In genomic region chr12:101697930-101698781, GRCh38 we compare ENCODE assay signal across 8 cellular contexts. TPM values are rescaled to one million over a fixed set of nuclear protein-coding genes. Genes with fewer than 3 reads are reported as not detected.
DNase-seq lines count a peak whose midpoint lies in the region; ATAC-seq, FAIRE-seq and TF ChIP-seq lines count a peak whose summit lies in the region.

No MANE protein-coding gene starts in this region.

- H3K9me3 Mint-ChIP-seq in immature natural killer cell = no peaks in the 10 kb centered on the region

- ATAC-seq in GM19455 (IDR thresholded peaks at IDR 0.05; ENCODE audit: unreplicated experiment) (peak; percentile 41), HG03460 (IDR thresholded peaks at IDR 0.05; ENCODE audit: unreplicated experiment) (peak; percentile 36)

- no peak for FAIRE-seq in bronchial epithelial cell (lab: Jason Lieb, UNC)

- H2AFZ ChIP-seq in SK-N-SH (ENCODE audit: low read depth) = peak overlapping the region; percentile 72; the same call in 1 of the 2 replicates

- H3K27me3 ChIP-seq in SK-N-SH (ENCODE audit: insufficient read depth) (no peaks in the 10 kb centered on the region), bronchial epithelial cell (ENCODE audit: control insufficient read depth, insufficient read depth, low read length) (no peaks in the 10 kb centered on the region), sigmoid colon (no peaks in the 10 kb centered on the region)

- H3K4me1 Mint-ChIP-seq in immature natural killer cell = peaks cover 17 to 19% of the 10 kb centered on the region in 2 donors

- POLR2A ChIA-PET in SK-N-SH (lab: Yijun Ruan, JAX) = no interaction called here

- no peaks in the 10 kb centered on the region for H3K36me3 Mint-ChIP-seq in immature natural killer cell

- TF ChIP-seq RAD21 in SK-N-SH (IDR thresholded peaks at IDR 0.05; ENCODE audit: low read length) = no peak

- DNase-seq in EH (ENCODE audit: low read depth) (peak; percentile 34), SK-N-SH (no peak), bronchial epithelial cell (ENCODE audit: low read depth) (no peak), immature natural killer cell (peak; percentile 13 to 21 (median 13)), sigmoid colon (peak; percentile 82), NCI-H510A (lab: John Stamatoyannopoulos, UW) (no peak)

- peaks cover 24% of the 10 kb centered on the region; the same call in 1 of the 2 replicates for H3K79me2 ChIP-seq in SK-N-SH (ENCODE audit: insufficient read depth)

- H3K4me1 ChIP-seq in SK-N-SH (ENCODE audit: control insufficient read depth in 1 of 2, insufficient read depth in 2 of 2, low read depth in 1 of 2, low read length in 1 of 2) = peaks cover 0 to 11% of the 10 kb centered on the region in 2 experiments; a peak in 2 of 4 replicates
- H3K4me1 ChIP-seq in sigmoid colon = peaks cover 0 to 62% (median 46%) of the 10 kb centered on the region in 4 donors

- intact Hi-C loops in sigmoid colon (cut with DNase I) = loop anchor here (5.0 kb wide), 2 partner anchors 134 to 291 kb away; partner anchors contain the start of genes ARL1 and GNPTAB

- TF ChIP-seq POLR2A in sigmoid colon (IDR thresholded peaks at IDR 0.05) = no peak

- peak overlapping the region; percentile 57 for H3K9ac ChIP-seq in SK-N-SH

- H3K27ac Mint-ChIP-seq in immature natural killer cell = peak overlapping the region; percentile 14 to 85 (median 76)

- H4K20me1 ChIP-seq in SK-N-SH (ENCODE audit: insufficient read depth) = no peaks in the 10 kb centered on the region

- H3K9me3 ChIP-seq in SK-N-SH (no peaks in the 10 kb centered on the region), sigmoid colon (no peaks in the 10 kb centered on the region)

- WGBS in SK-N-SH (ENCODE audit: low lambda C conversion rate) = 3% methylated on average over 9 of the region's 67 CpGs
- WGBS in sigmoid colon, 2 donors = 1% methylated on average over 67 of the region's 67 CpGs

- peaks cover 2 to 3% (median 3%) of the 10 kb centered on the region in 3 donors for H3K27me3 Mint-ChIP-seq in immature natural killer cell (ENCODE audit: low read depth in 3 of 3)

- no peaks in the 10 kb centered on the region for H3K36me3 ChIP-seq in SK-N-SH (replicated peaks in 1 of 2; ENCODE audit: control insufficient read depth in 1 of 2, insufficient read depth in 2 of 2, low read length in 1 of 2)
- H3K36me3 ChIP-seq in bronchial epithelial cell (ENCODE audit: control insufficient read depth, insufficient read depth, low read length) = no peaks in the 10 kb centered on the region
- no peaks in the 10 kb centered on the region for H3K36me3 ChIP-seq in sigmoid colon

- no peaks in the 10 kb centered on the region for H3K9me2 ChIP-seq in SK-N-SH

- TF ChIP-seq CTCF in SK-N-SH (IDR thresholded peaks at IDR 0.05) (no peak), bronchial epithelial cell (IDR thresholded peaks at IDR 0.05; ENCODE audit: insufficient read depth, low read length, severe bottlenecking) (no peak), sigmoid colon (IDR thresholded peaks at IDR 0.05) (no peak)

- H3K4me3 ChIP-seq in SK-N-SH (ENCODE audit: low read depth in 2 of 2, low read length in 1 of 2) (peak overlapping the region; percentile 68 to 89), bronchial epithelial cell (ENCODE audit: low read depth, low read length) (peak overlapping the region; percentile 70), sigmoid colon (peak overlapping the region; percentile 58 to 94 (median 94))

- H3F3A ChIP-seq in SK-N-SH (replicated peaks; ENCODE audit: insufficient read depth) = peaks cover 3% of the 10 kb centered on the region

- H3K4me2 ChIP-seq in SK-N-SH = peak overlapping the region; percentile 82

- TF ChIP-seq EP300 in SK-N-SH (IDR thresholded peaks at IDR 0.05; ENCODE audit: borderline replicate concordance in 1 of 2, low read depth in 1 of 2, low read length in 1 of 2) (no peak), sigmoid colon (IDR thresholded peaks at IDR 0.05) (no peak)

- CTCF ChIA-PET in SK-N-SH (lab: Yijun Ruan, JAX) = interaction anchor here (0.8 to 1.2 kb wide), 2 partner anchors 9 to 76 kb away, joined by 4 read pairs; no protein-coding TSS in a partner anchor

- H3K27ac ChIP-seq in SK-N-SH (ENCODE audit: low read depth in 2 of 2, low read length in 1 of 2) = peak overlapping the region in 1 of 2 experiments; percentile 43; a peak in 3 of 4 replicates
- peak overlapping the region; percentile 89 to 96 (median 95) for H3K27ac ChIP-seq in sigmoid colon

- H3K4me3 Mint-ChIP-seq in immature natural killer cell = peak overlapping the region; percentile 84 to 93 (median 90)

TF ChIP-seq in SK-N-SH, 30 proteins besides CTCF, POLR2A, EP300 and RAD21:
- TF ChIP-seq MAX (IDR thresholded peaks at IDR 0.05; ENCODE audit: low read depth) (peak; percentile 33; the same call in 1 of the 2 replicates), JUND (IDR thresholded peaks at IDR 0.05) (no peak)

RNA-seq across cellular contexts. Expression of gene CHPT1, which starts 0.7 kb away (rescaled TPM):
- polyA plus RNA-seq in SK-N-SH (2012; rRNA removed) (12.0 and 13.2 TPM in 2 replicates), immature natural killer cell (10 to 100 TPM; 13.1 to 28.5 (median 17.2) TPM), sigmoid colon (10 to 100 TPM; 53.4 to 74.5 (median 58.1) TPM)
- 15.9 and 19.3 TPM in 2 replicates for polyA plus RNA-seq in SK-N-SH (2012; cell fraction: cytosol; rRNA removed)
- polyA plus RNA-seq in SK-N-SH (2012; cell fraction: nucleus; rRNA removed) = 3.4 and 8.4 TPM in 2 replicates
- total RNA-seq in bronchial epithelial cell (2.3 and 3.2 TPM in 2 replicates), sigmoid colon (100 to 1,000 TPM in 2 of 4 donors, 10 to 100 TPM in 2; 49.9 to 118 (median 80.4) TPM)

RNA-seq across cellular contexts. Expression of gene SYCP3, which starts 41.1 kb away (rescaled TPM):
- polyA plus RNA-seq in SK-N-SH (2012; rRNA removed) (0.06 and 0.07 TPM in 2 replicates), immature natural killer cell (under 1 TPM in 1 of 3 donors, not detected in 2; 0.18 TPM), sigmoid colon (under 1 TPM in 1 of 3 donors, not detected in 2; 0.19 TPM)
- 0.03 TPM in 1 of 2 replicates, not detected in the other for polyA plus RNA-seq in SK-N-SH (2012; cell fraction: cytosol; rRNA removed)
- polyA plus RNA-seq in SK-N-SH (2012; cell fraction: nucleus; rRNA removed) = 0.26 and 0.30 TPM in 2 replicates
- total RNA-seq in bronchial epithelial cell (under 0.01 and 0.13 TPM in 2 replicates), sigmoid colon (under 1 TPM in 2 of 4 donors, not detected in 2; 0.14 to 0.36 TPM)

Comparison
In these comparisons a context has a peak if more than half of its experiments do, and no peak if none do; other contexts are left out.
1. DNase-seq: peak in EH (single experiment), immature natural killer cell (3 of 3) and sigmoid colon (single experiment); none in SK-N-SH (single experiment), bronchial epithelial cell (single experiment) and NCI-H510A (single experiment).
2. Peak in every context shown above with its lines, with median percentiles within 50 percentile points of each other: H3K4me3 ChIP-seq.